16 cellular contexts compared by ENCODE assay signal in genomic region chr1:10625076-10625475, GRCh38.
"Had no signal": no experiment of that assay in that cellular context is flagged by ENCODE, and none has a peak within 500 bp of the region (broad histone marks: within the 10 kb centered on the region; RNA-seq: fewer than 3 reads in every experiment).

No MANE protein-coding gene starts in this region.

- H3K4me1 ChIP-seq: parathyroid adenoma had no signal

- ATAC-seq: activated CD8-positive, alpha-beta T cell treated with anti-CD3 and anti-CD28 coated beads for 36 hours; activated T-helper 17 cell treated with anti-CD3 and anti-CD28 coated beads, Interleukin-2, amount 50 U/mL, for 72 hours; natural killer cell; T-cell had no signal

- H3K27me3 Mint-ChIP-seq: activated CD4-positive, alpha-beta T cell treated with anti-CD3 and anti-CD28 coated beads, Interleukin-2, amount 10 ng/mL, durations not matched to agents 24 days and 14 days; activated CD8-positive, alpha-beta T cell treated with anti-CD3 and anti-CD28 coated beads for 36 hours; activated naive CD4-positive, alpha-beta T cell treated with anti-CD3 and anti-CD28 coated beads, Interleukin-2, amount 10 ng/mL, durations not matched to agents 7 days and 5 days; activated T-helper 17 cell treated with anti-CD3 and anti-CD28 coated beads, Interleukin-2, amount 50 U/mL, for 72 hours; T-cell had no signal

- H3K9ac ChIP-seq: parathyroid adenoma had no signal

- H3K9me3 ChIP-seq: breast epithelium, esophagus muscularis mucosa, tibial nerve had no signal

- H3K36me3 Mint-ChIP-seq: natural killer cell had no signal

- H3K27ac ChIP-seq: parathyroid adenoma, tibial nerve had no signal

- H3K27me3 ChIP-seq: breast epithelium, esophagus muscularis mucosa, tibial nerve had no signal

- H3K27ac Mint-ChIP-seq: activated CD4-positive, alpha-beta T cell treated with anti-CD3 and anti-CD28 coated beads, Interleukin-2, amount 10 ng/mL, durations not matched to agents 24 days and 14 days; activated CD8-positive, alpha-beta T cell treated with anti-CD3 and anti-CD28 coated beads for 36 hours; activated naive CD4-positive, alpha-beta T cell treated with anti-CD3 and anti-CD28 coated beads, Interleukin-2, amount 10 ng/mL, durations not matched to agents 7 days and 5 days; activated T-helper 17 cell treated with anti-CD3 and anti-CD28 coated beads, Interleukin-2, amount 50 U/mL, for 72 hours; natural killer cell; T-cell had no signal

- H3K4me3 Mint-ChIP-seq: activated CD4-positive, alpha-beta T cell treated with anti-CD3 and anti-CD28 coated beads, Interleukin-2, amount 10 ng/mL, durations not matched to agents 24 days and 14 days; activated CD8-positive, alpha-beta T cell treated with anti-CD3 and anti-CD28 coated beads for 36 hours; activated naive CD4-positive, alpha-beta T cell treated with anti-CD3 and anti-CD28 coated beads, Interleukin-2, amount 10 ng/mL, durations not matched to agents 7 days and 5 days; activated T-helper 17 cell treated with anti-CD3 and anti-CD28 coated beads, Interleukin-2, amount 50 U/mL, for 72 hours; natural killer cell; T-cell had no signal

- H3K4me1 Mint-ChIP-seq: activated CD4-positive, alpha-beta T cell treated with anti-CD3 and anti-CD28 coated beads, Interleukin-2, amount 10 ng/mL, durations not matched to agents 24 days and 14 days; activated naive CD4-positive, alpha-beta T cell treated with anti-CD3 and anti-CD28 coated beads, Interleukin-2, amount 10 ng/mL, durations not matched to agents 7 days and 5 days; activated T-helper 17 cell treated with anti-CD3 and anti-CD28 coated beads, Interleukin-2, amount 50 U/mL, for 72 hours; natural killer cell; T-cell had no signal

- H3K36me3 ChIP-seq: breast epithelium had no signal

- DNase-seq: activated CD4-positive, alpha-beta T cell treated with anti-CD3 and anti-CD28 coated beads, Interleukin-2, amount 10 ng/mL, durations not matched to agents 24 days and 14 days; activated CD8-positive, alpha-beta T cell treated with anti-CD3 and anti-CD28 coated beads for 36 hours; activated naive CD4-positive, alpha-beta T cell treated with anti-CD3 and anti-CD28 coated beads, Interleukin-2, amount 10 ng/mL, durations not matched to agents 7 days and 5 days; cerebellar nuclear complex; effector CD8-positive, alpha-beta T cell; natural killer cell; stimulated activated CD4-positive, alpha-beta T cell treated with anti-CD3 and anti-CD28 coated beads, Interleukin-2, amount 100 ng/mL, for 24 hours; stimulated activated naive CD4-positive, alpha-beta T cell treated with Interleukin-2 at 50 U/mL for 16 hours; T-cell; T-helper 9 cell had no signal

- H3K9me3 Mint-ChIP-seq: activated CD4-positive, alpha-beta T cell treated with anti-CD3 and anti-CD28 coated beads, Interleukin-2, amount 10 ng/mL, durations not matched to agents 24 days and 14 days; activated CD8-positive, alpha-beta T cell treated with anti-CD3 and anti-CD28 coated beads for 36 hours; activated naive CD4-positive, alpha-beta T cell treated with anti-CD3 and anti-CD28 coated beads, Interleukin-2, amount 10 ng/mL, durations not matched to agents 7 days and 5 days; activated T-helper 17 cell treated with anti-CD3 and anti-CD28 coated beads, Interleukin-2, amount 50 U/mL, for 72 hours; natural killer cell; T-cell had no signal

- H3K4me3 ChIP-seq: breast epithelium, esophagus muscularis mucosa, lung, tibial nerve had no signal
